ENCODE assay signal across 12 cellular contexts in genomic region chr9:137252555-137253506, GRCh38. TPM values are rescaled to one million over a fixed set of nuclear protein-coding genes. Genes with fewer than 3 reads are reported as not detected.
DNase-seq lines count a peak whose midpoint lies in the region; ATAC-seq and TF ChIP-seq lines count a peak whose summit lies in the region.
"Had no signal": no experiment of that assay in that cellular context is flagged by ENCODE, and none has a peak within 500 bp of the region (broad histone marks: within the 10 kb centered on the region; RNA-seq: fewer than 3 reads in every experiment).

No MANE protein-coding gene starts in this region.

- H2BK15ac ChIP-seq in neuronal stem cell (ENCODE audit: low read length): peak overlapping the region; percentile 99

- H3K36me3 ChIP-seq in OCI-LY3 (replicated peaks; ENCODE audit: low read depth, low read length) (peaks cover 6% of the 10 kb centered on the region), neuronal stem cell (replicated peaks in 1 of 2; ENCODE audit: control insufficient read depth in 2 of 2, insufficient read depth in 2 of 2, low read length in 2 of 2) (peaks cover 9 to 15% of the 10 kb centered on the region in 2 donors)

- H3K4me2 ChIP-seq in OCI-LY3 (ENCODE audit: low read length) (peak overlapping the region; percentile 91), neuronal stem cell (ENCODE audit: insufficient read depth, low read length, poor library complexity, severe bottlenecking) (no peak overlapping the region)

- H3K4me3 ChIP-seq in OCI-LY3 (ENCODE audit: low read length): peak overlapping the region; percentile 88
- H3K4me3 ChIP-seq in neuronal stem cell (ENCODE audit: low read length in 2 of 2): no peak overlapping the region

- H2AK5ac ChIP-seq in neuronal stem cell (ENCODE audit: low read depth, low read length): peak overlapping the region; percentile 85

- no CpG with 5 or more reads among the region's 35 CpGs for WGBS in neuronal stem cell (ENCODE audit: extremely low coverage in 2 of 2, insufficient read length in 2 of 2, insufficient replicate concordance in 1 of 2), 2 donors

- TF ChIP-seq CTCF in OCI-LY3 (IDR thresholded peaks at IDR 0.05; ENCODE audit: low read depth, low read length): no peak

- no peaks in the 10 kb centered on the region for H3K9me3 ChIP-seq in OCI-LY3 (ENCODE audit: insufficient read depth, low read length)
- no peaks in the 10 kb centered on the region for H3K9me3 ChIP-seq in neuronal stem cell (replicated peaks in 1 of 2; ENCODE audit: control insufficient read depth in 2 of 2, insufficient read depth in 1 of 2, low read depth in 1 of 2, low read length in 2 of 2)

- 0 out of 2 replicates have a peak, but pooled peaks cover 6% of the 10 kb centered on the region for H4K20me1 ChIP-seq in OCI-LY3 (ENCODE audit: insufficient read depth, low read length)

- H3K18ac ChIP-seq in neuronal stem cell (ENCODE audit: low read length): peak overlapping the region; percentile 71

- no peak for ATAC-seq in HG03108 (IDR thresholded peaks at IDR 0.05; ENCODE audit: unreplicated experiment)
- ATAC-seq: stimulated activated naive B cell treated with anti-CD40 and anti-IgM and Interleukin-4, amounts not matched to agents 10 μg/mL and 1 μg/mL and 100 μg/mL, for 72 hours had no signal

- peak overlapping the region; percentile 93 for H3K9ac ChIP-seq in OCI-LY3 (ENCODE audit: low read length)
- H3K9ac ChIP-seq in neuronal stem cell (ENCODE audit: low read depth, low read length, poor library complexity): no peak overlapping the region

- peak overlapping the region; percentile 97 for H3K14ac ChIP-seq in neuronal stem cell (ENCODE audit: low read length)

- H3K27ac ChIP-seq in OCI-LY3 (ENCODE audit: low read length) (peak overlapping the region; percentile 58), neuronal stem cell (replicated peaks; ENCODE audit: low read length) (no peak overlapping the region)

- H3K27me3 ChIP-seq in OCI-LY3 (ENCODE audit: low read depth, low read length): no peaks in the 10 kb centered on the region
- H3K27me3 ChIP-seq in neuronal stem cell (ENCODE audit: control insufficient read depth in 3 of 3, insufficient read depth in 3 of 3, low read depth in 1 of 3, low read length in 3 of 3): no peaks in the 10 kb centered on the region

- no peak overlapping the region for H2BK12ac ChIP-seq in neuronal stem cell (ENCODE audit: low read length)

- H2AFZ ChIP-seq in OCI-LY3 (ENCODE audit: low read depth, low read length) (no peak overlapping the region), neuronal stem cell (ENCODE audit: low read length) (no peak overlapping the region)

- DNase-seq in NCI-H345 (lab: John Stamatoyannopoulos, UW) (peak; percentile 58), NCI-H345 treated with DMSO at 0.1 percent for 48 hours (lab: John Stamatoyannopoulos, UW; ENCODE audit: unreplicated experiment) (no peak), neuronal stem cell (ENCODE audit: low spot score) (no peak), SIG-M5 (lab: John Stamatoyannopoulos, UW) (no peak)
- DNase-seq: activated CD4-positive, alpha-beta T cell treated with anti-CD3 and anti-CD28 coated beads, Interleukin-2, amount 50 U/mL, for 1 hour; anterior cingulate cortex; EL; foreskin melanocyte; NCI-H2029; stimulated activated naive B cell treated with anti-CD40 and anti-IgM and Interleukin-4, amounts not matched to agents 10 μg/mL and 1 μg/mL and 100 μg/mL, for 72 hours had no signal

- H3K79me2 ChIP-seq in OCI-LY3 (ENCODE audit: low read length): peaks cover 27% of the 10 kb centered on the region

- H2BK5ac ChIP-seq in neuronal stem cell (ENCODE audit: low read length): peak overlapping the region; percentile 93

- H3K4me1 ChIP-seq in OCI-LY3 (ENCODE audit: low read length) (peaks cover 33% of the 10 kb centered on the region), neuronal stem cell (ENCODE audit: control insufficient read depth in 2 of 2, insufficient read depth in 1 of 2, low read depth in 1 of 2, low read length in 2 of 2) (peaks cover 19 to 50% of the 10 kb centered on the region in 2 donors)

- no peak overlapping the region for H2BK120ac ChIP-seq in neuronal stem cell (ENCODE audit: low read depth, low read length)

- peaks cover 12% of the 10 kb centered on the region for H3K79me1 ChIP-seq in neuronal stem cell (ENCODE audit: low read depth, low read length)

- H3K23ac ChIP-seq in neuronal stem cell (ENCODE audit: low read depth, low read length, poor library complexity): peak overlapping the region; percentile 65

- peak overlapping the region; percentile 43 for H4K8ac ChIP-seq in neuronal stem cell (ENCODE audit: low read depth, low read length)

- H4K91ac ChIP-seq in neuronal stem cell (ENCODE audit: low read depth, low read length, poor library complexity): no peak overlapping the region

- no peak overlapping the region for H3K4ac ChIP-seq in neuronal stem cell (ENCODE audit: low read length)

RNA-seq across cellular contexts. Expression of gene STPG3, which starts 1.7 kb away (rescaled TPM):
- 0.07 TPM for polyA plus RNA-seq in neuronal stem cell (2013, experiment 1 of 2)
- polyA plus RNA-seq in neuronal stem cell (2013, experiment 2 of 2): not detected

RNA-seq across cellular contexts. Expression of gene NELFB, which starts 2.3 kb away (rescaled TPM):
- polyA plus RNA-seq in neuronal stem cell (2013, experiment 1 of 2): 45.7 TPM
- polyA plus RNA-seq in neuronal stem cell (2013, experiment 2 of 2): 46.2 TPM

RNA-seq across cellular contexts. Expression of gene TUBB4B, which starts 11.7 kb away (rescaled TPM):
- polyA plus RNA-seq in neuronal stem cell (2013, experiment 1 of 2): 358 TPM
- polyA plus RNA-seq in neuronal stem cell (2013, experiment 2 of 2): 354 TPM

RNA-seq across cellular contexts. Expression of gene SLC34A3, which starts 22.1 kb away (rescaled TPM):
- not detected for polyA plus RNA-seq in neuronal stem cell (2013, experiment 1 of 2)
- not detected for polyA plus RNA-seq in neuronal stem cell (2013, experiment 2 of 2)

RNA-seq across cellular contexts. Expression of gene TOR4A, which starts 24.7 kb away (rescaled TPM):
- polyA plus RNA-seq in neuronal stem cell (2013, experiment 1 of 2): 3.1 TPM
- polyA plus RNA-seq in neuronal stem cell (2013, experiment 2 of 2): 3.0 TPM
